24 cellular contexts compared by ENCODE assay signal in the genomic region with DNA sequence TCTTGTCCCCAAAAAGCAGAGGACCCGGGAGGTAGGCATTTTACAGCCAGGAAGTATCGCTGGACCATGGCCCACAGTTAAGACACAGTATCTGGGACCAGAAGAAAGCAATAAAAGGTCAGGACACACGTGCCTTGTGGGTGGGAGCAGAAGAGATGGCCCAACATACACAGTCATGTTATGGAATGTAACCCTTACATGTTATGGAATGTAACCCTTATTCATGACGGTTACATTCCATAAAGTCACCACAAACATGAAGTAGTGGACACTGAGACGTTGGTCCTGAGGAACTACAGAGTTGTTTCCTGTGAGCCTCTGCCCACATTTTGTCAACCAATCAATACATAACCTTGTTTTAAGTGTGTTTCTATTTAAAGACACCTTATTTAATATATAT.
"Had no signal": no experiment of that assay in that cellular context is flagged by ENCODE, and none has a peak within 500 bp of the region (broad histone marks: within the 10 kb centered on the region; RNA-seq: fewer than 3 reads in every experiment).

No MANE protein-coding gene starts in this region.

- H3K36me3 ChIP-seq: neutrophil, pancreas, right lobe of liver, suprapubic skin, transverse colon, upper lobe of left lung, vagina had no signal

- H3K9me3 ChIP-seq: neutrophil, pancreas, psoas muscle, right lobe of liver, sigmoid colon, suprapubic skin, testis, tibial artery, transverse colon, upper lobe of left lung, vagina had no signal

- H3K4me1 ChIP-seq: pancreas, psoas muscle, right lobe of liver, sigmoid colon, suprapubic skin, testis, tibial artery, transverse colon, upper lobe of left lung, vagina had no signal

- H3K27ac ChIP-seq: neutrophil, pancreas, psoas muscle, right lobe of liver, sigmoid colon, suprapubic skin, testis, tibial artery, transverse colon, upper lobe of left lung, vagina had no signal

- FAIRE-seq: pancreas, small intestine, urothelium cell line had no signal

- H3K27me3 ChIP-seq: neutrophil, pancreas, right lobe of liver, sigmoid colon, suprapubic skin, testis, tibial artery, transverse colon, upper lobe of left lung, vagina had no signal

- DNase-seq: naive thymus-derived CD8-positive, alpha-beta T cell; nephron progenitor cell; nucleus accumbens; pancreas; psoas muscle; right cardiac atrium; right lobe of liver; sigmoid colon; small intestine; stimulated activated CD4-positive, alpha-beta T cell treated with anti-CD3 and anti-CD28 coated beads, Interleukin-15, amount 100 ng/mL, for 24 hours; stimulated activated CD4-positive, alpha-beta T cell treated with anti-CD3 and anti-CD28 coated beads, Interleukin-2, amount 100 ng/mL, for 24 hours; stimulated activated CD4-positive, alpha-beta T cell treated with anti-CD3 and anti-CD28 coated beads, Interleukin-2, amount 100 ng/mL, for 48 hours; stimulated activated CD4-positive, alpha-beta T cell treated with anti-CD3 and anti-CD28 coated beads, Interleukin-4, amount 100 ng/mL, for 24 hours; stimulated activated naive B cell treated with anti-CD40 and anti-IgM and Interleukin-4, amounts not matched to agents 10 μg/mL and 1 μg/mL and 100 μg/mL, for 72 hours; stimulated activated naive CD4-positive, alpha-beta T cell treated with Interleukin-2 at 50 U/mL for 16 hours; substantia nigra; testis; transverse colon; upper lobe of left lung had no signal

- H3K4me3 ChIP-seq: pancreas, psoas muscle, right lobe of liver, sigmoid colon, suprapubic skin, testis, tibial artery, transverse colon, upper lobe of left lung, vagina had no signal
